In the genomic region with DNA sequence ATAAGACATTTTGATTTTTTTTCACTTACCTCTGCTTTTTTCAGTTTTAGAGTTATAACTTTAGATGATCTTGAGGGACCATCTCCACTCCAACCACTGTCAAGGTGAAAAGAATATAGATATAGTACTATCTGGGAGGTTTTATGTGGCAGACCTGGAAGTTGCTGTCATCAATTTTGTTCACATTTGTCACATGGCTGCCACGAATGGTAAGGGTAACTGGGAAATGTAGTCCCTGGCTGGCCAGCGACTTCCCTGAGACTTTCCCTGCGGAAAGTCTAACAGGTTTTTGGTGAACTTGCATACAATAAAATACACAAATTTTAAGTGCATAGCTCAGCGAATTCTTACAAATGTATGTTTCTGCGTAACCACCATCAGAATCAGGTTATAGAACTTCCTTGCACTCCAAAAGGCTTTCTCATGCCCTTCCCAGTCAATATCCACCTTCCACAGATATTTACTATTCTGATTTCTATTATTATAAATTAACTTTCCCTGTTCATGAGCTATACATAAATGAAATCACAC, we compare ENCODE assay signal across 25 cellular contexts.
A peak's percentile ranks its signal among the peaks of the same experiment; 100 is the strongest.
DNase-seq lines count a peak whose midpoint lies in the region; ATAC-seq, FAIRE-seq and TF ChIP-seq lines count a peak whose summit lies in the region.
"Had no signal": no experiment of that assay in that cellular context is flagged by ENCODE, and none has a peak within 500 bp of the region (broad histone marks: within the 10 kb centered on the region; RNA-seq: fewer than 3 reads in every experiment).

No MANE protein-coding gene starts in this region.

- CTCF ChIA-PET in HepG2 (lab: Yijun Ruan, JAX; ENCODE audit: low intra/inter-chr PET ratio, low total read pairs) = no interaction called here
- CTCF ChIA-PET in WTC11 (lab: Charles Lee) = no interaction called here

- H3K9ac ChIP-seq in HepG2 (ENCODE audit: insufficient read depth, low read depth, low read length) = no peak overlapping the region
- H3K9ac ChIP-seq: BLaER1 had no signal

- DNase-seq in HepG2 (ENCODE audit: low spot score) = no peak
- DNase-seq in right lobe of liver = no peak
- no peak for DNase-seq in WTC11 (ENCODE audit: low spot score)
- no peak for DNase-seq in NCI-H2029 (lab: John Stamatoyannopoulos, UW)
- DNase-seq: ACHN; BE2C; C1 segment of cervical spinal cord; CD4-positive, alpha-beta memory T cell; CD4-positive, CD25-positive, alpha-beta regulatory T cell; CD8-positive, alpha-beta memory T cell; COR-L47; DMS 273 treated with DMSO at 0.1 percent for 48 hours; DMS153; DMS53; DMS79; DND-41; EL; GDM1 had no signal

- H3K27ac ChIP-seq in HepG2 (ENCODE audit: extremely low read length, insufficient read depth, low read length) (no peak overlapping the region), right lobe of liver (no peak overlapping the region)
- H3K27ac ChIP-seq: 22Rv1, BLaER1 had no signal

- no peak for TF ChIP-seq EP300 in HepG2 (IDR thresholded peaks at IDR 0.05; ENCODE audit: low read depth in 2 of 2, low read length in 2 of 2)
- no peak for TF ChIP-seq EP300 in HepG2 (CRISPR knock-in tag; IDR thresholded peaks at IDR 0.05; ENCODE audit: borderline replicate concordance)

- H3K9me3 Mint-ChIP-seq in WTC11 = peaks cover 7% of the 10 kb centered on the region; the same call in 1 of the 2 replicates
- H3K9me3 Mint-ChIP-seq: CD4-positive, alpha-beta memory T cell had no signal

- H3K27me3 Mint-ChIP-seq in WTC11 (ENCODE audit: low read depth) = no peaks in the 10 kb centered on the region
- H3K27me3 Mint-ChIP-seq: CD4-positive, CD25-positive, alpha-beta regulatory T cell had no signal

- FAIRE-seq in HepG2 (lab: Jason Lieb, UNC) = no peak
- FAIRE-seq: GM12878, GM12892, GM18507 had no signal

- H2AFZ ChIP-seq in HepG2 (ENCODE audit: low read length) = no peak overlapping the region

- POLR2A ChIA-PET in HepG2 (lab: Yijun Ruan, JAX) (no interaction called here), WTC11 (lab: Charles Lee) (no interaction called here)

- in situ Hi-C loops in HepG2 (cut with HindIII; ENCODE audit: extremely low pct_ligation_motif_present, low pct_unique_long_range_greater_than_20kb) = no loop called here

- 12% methylated on average over 5 of the region's 5 CpGs for WGBS in HepG2 (ENCODE audit: low lambda C conversion rate)
- 55% methylated on average over 5 of the region's 5 CpGs for WGBS in right lobe of liver (ENCODE audit: insufficient coverage, low coverage, low lambda C conversion rate, missing lambda C conversion rate)

- H3K36me3 ChIP-seq in HepG2 (replicated peaks in 1 of 2; ENCODE audit: control insufficient read depth in 1 of 2, insufficient read depth in 2 of 2, low read length in 2 of 2) (no peaks in the 10 kb centered on the region), right lobe of liver (no peaks in the 10 kb centered on the region)
- H3K36me3 ChIP-seq: BE2C, BLaER1 had no signal

- no peaks in the 10 kb centered on the region for H3K36me3 Mint-ChIP-seq in WTC11
- H3K36me3 Mint-ChIP-seq: CD14-positive monocyte; CD4-positive, alpha-beta memory T cell; CD4-positive, CD25-positive, alpha-beta regulatory T cell; CD8-positive, alpha-beta memory T cell had no signal

- no peak overlapping the region for H3K4me3 Mint-ChIP-seq in WTC11
- H3K4me3 Mint-ChIP-seq: CD14-positive monocyte; CD4-positive, alpha-beta memory T cell; CD4-positive, CD25-positive, alpha-beta regulatory T cell; CD8-positive, alpha-beta memory T cell had no signal

- TF ChIP-seq CTCF in HepG2 (CRISPR knock-in tag; IDR thresholded peaks at IDR 0.05) (no peak), right lobe of liver (IDR thresholded peaks at IDR 0.05) (no peak), WTC11 (IDR thresholded peaks at IDR 0.05) (no peak)

- no peaks in the 10 kb centered on the region for H4K20me1 ChIP-seq in HepG2 (ENCODE audit: insufficient read depth, low read length)
- H4K20me1 ChIP-seq: BLaER1 had no signal

- BruUV-seq in HepG2 (replicated peaks; lab: Mats Ljungman, UMichigan) = no TSS peak

- no peaks in the 10 kb centered on the region for H3K4me1 ChIP-seq in HepG2 (ENCODE audit: insufficient read depth, low read length)
- H3K4me1 ChIP-seq in right lobe of liver = no peaks in the 10 kb centered on the region
- H3K4me1 ChIP-seq: BE2C, BLaER1 had no signal

- H3K27me3 ChIP-seq in HepG2 (ENCODE audit: control insufficient read depth in 1 of 2, insufficient read depth in 2 of 2, low read length in 2 of 2) (no peaks in the 10 kb centered on the region), right lobe of liver (no peaks in the 10 kb centered on the region)
- H3K27me3 ChIP-seq: BE2C, BLaER1 had no signal

- no peak overlapping the region for H3K4me3 ChIP-seq in HepG2 (replicated peaks in 1 of 3; ENCODE audit: insufficient read depth in 1 of 3, low read depth in 2 of 3, low read length in 3 of 3)
- H3K4me3 ChIP-seq in right lobe of liver = no peak overlapping the region
- H3K4me3 ChIP-seq: BLaER1, GM12878 had no signal

- TF ChIP-seq POLR2A in HepG2 (IDR thresholded peaks at IDR 0.05; ENCODE audit: insufficient read depth in 1 of 2, low read depth in 2 of 2, low read length in 2 of 2) (no peak), right lobe of liver (IDR thresholded peaks at IDR 0.05) (no peak)

- H3K9me3 ChIP-seq in HepG2 (ENCODE audit: low read length) = no peaks in the 10 kb centered on the region
- no peaks in the 10 kb centered on the region for H3K9me3 ChIP-seq in right lobe of liver
- H3K9me3 ChIP-seq: BE2C, BLaER1 had no signal

- H3K79me2 ChIP-seq in HepG2 (ENCODE audit: insufficient read depth, low read length) = no peaks in the 10 kb centered on the region

- H3K4me1 Mint-ChIP-seq in WTC11 = no peaks in the 10 kb centered on the region
- H3K4me1 Mint-ChIP-seq: CD14-positive monocyte; CD4-positive, alpha-beta memory T cell; CD4-positive, CD25-positive, alpha-beta regulatory T cell; CD8-positive, alpha-beta memory T cell had no signal

- ATAC-seq in HepG2 (no peak), right lobe of liver (no peak), WTC11 (no peak), HG03045 (IDR thresholded peaks at IDR 0.05; ENCODE audit: unreplicated experiment) (no peak)
- ATAC-seq: GM12878 had no signal

- no peak overlapping the region for H3K4me2 ChIP-seq in HepG2 (ENCODE audit: low read depth, low read length)
- H3K4me2 ChIP-seq: BLaER1 had no signal

- TF ChIP-seq RAD21 in HepG2 (CRISPR knock-in tag; IDR thresholded peaks at IDR 0.05) = no peak

- intact Hi-C loops in HepG2 (cut with micrococcal nuclease; ENCODE audit: unreplicated experiment) (no loop called here), right lobe of liver (cut with DNase I) (no loop called here)

- H3K27ac Mint-ChIP-seq in WTC11 = no peak overlapping the region
- H3K27ac Mint-ChIP-seq: CD14-positive monocyte; CD4-positive, alpha-beta memory T cell; CD8-positive, alpha-beta memory T cell had no signal

TF ChIP-seq in HepG2, 621 proteins besides CTCF, POLR2A, EP300 and RAD21 (continues in another document):
- TF ChIP-seq HCFC1 (IDR thresholded peaks at IDR 0.05; ENCODE audit: low read depth, low read length) = no peak

TF ChIP-seq in WTC11, 78 proteins besides CTCF, POLR2A, EP300 and RAD21:
- TF ChIP-seq NFYB (CRISPR knock-in tag; conservative IDR thresholded peaks at IDR 0.05; ENCODE audit: low read depth) = no peak
- TF ChIP-seq, protein P1, sequence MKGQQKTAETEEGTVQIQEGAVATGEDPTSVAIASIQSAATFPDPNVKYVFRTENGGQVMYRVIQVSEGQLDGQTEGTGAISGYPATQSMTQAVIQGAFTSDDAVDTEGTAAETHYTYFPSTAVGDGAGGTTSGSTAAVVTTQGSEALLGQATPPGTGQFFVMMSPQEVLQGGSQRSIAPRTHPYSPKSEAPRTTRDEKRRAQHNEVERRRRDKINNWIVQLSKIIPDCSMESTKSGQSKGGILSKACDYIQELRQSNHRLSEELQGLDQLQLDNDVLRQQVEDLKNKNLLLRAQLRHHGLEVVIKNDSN (CRISPR knock-in tag; IDR thresholded peaks at IDR 0.05) = peak; percentile 67; the same call in 1 of the 2 replicates
- TF ChIP-seq, protein P2, sequence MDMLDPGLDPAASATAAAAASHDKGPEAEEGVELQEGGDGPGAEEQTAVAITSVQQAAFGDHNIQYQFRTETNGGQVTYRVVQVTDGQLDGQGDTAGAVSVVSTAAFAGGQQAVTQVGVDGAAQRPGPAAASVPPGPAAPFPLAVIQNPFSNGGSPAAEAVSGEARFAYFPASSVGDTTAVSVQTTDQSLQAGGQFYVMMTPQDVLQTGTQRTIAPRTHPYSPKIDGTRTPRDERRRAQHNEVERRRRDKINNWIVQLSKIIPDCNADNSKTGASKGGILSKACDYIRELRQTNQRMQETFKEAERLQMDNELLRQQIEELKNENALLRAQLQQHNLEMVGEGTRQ (CRISPR knock-in tag; IDR thresholded peaks at IDR 0.05) = peak; percentile 62; the same call in 1 of the 2 replicates
TF ChIP-seq in WTC11: peak in this region for 2.
